In the genomic region with DNA sequence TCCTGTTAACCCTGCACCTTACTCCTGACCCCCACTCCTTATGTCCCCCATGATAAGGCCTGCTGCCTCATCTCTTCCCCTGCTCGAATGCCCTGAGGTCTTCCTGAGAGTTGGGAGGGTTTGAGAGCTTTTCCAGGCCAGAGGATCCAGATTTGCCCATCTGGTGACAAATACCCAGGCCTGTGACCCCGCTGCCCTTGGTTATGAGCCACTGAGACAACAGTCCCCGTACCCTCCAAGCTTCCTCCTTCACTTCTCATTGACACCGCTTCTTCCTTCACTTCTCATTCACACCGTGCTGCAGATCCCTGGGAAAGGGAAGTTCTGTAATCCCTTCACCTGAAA, we compare ENCODE assay signal across 8 cellular contexts. TPM values are rescaled to one million over a fixed set of nuclear protein-coding genes. Genes with fewer than 3 reads are reported as not detected.
DNase-seq lines count a peak whose midpoint lies in the region; ATAC-seq and TF ChIP-seq lines count a peak whose summit lies in the region.
"Had no signal": no experiment of that assay in that cellular context is flagged by ENCODE, and none has a peak within 500 bp of the region (broad histone marks: within the 10 kb centered on the region; RNA-seq: fewer than 3 reads in every experiment).

No MANE protein-coding gene starts in this region.

- H3K36me3 ChIP-seq in HUES6 (ENCODE audit: control insufficient read depth, insufficient read depth, low read length), result no peaks in the 10 kb centered on the region

- H3K36me3 Mint-ChIP-seq in activated naive CD4-positive, alpha-beta T cell treated with anti-CD3 and anti-CD28 coated beads, Interleukin-2, amount 50 U/mL, for 72 hours, result peaks cover 0 to 15% of the 10 kb centered on the region in 2 donors
- peaks cover 33% of the 10 kb centered on the region for H3K36me3 Mint-ChIP-seq in stimulated activated memory B cell treated with anti-CD40 and anti-IgM and Interleukin-4, amounts not matched to agents 10 μg/mL and 1 μg/mL and 100 μg/mL, for 72 hours

- peak overlapping the region; percentile 86 for H3K4me3 ChIP-seq in HUES6 (ENCODE audit: low read depth, low read length)
- peak overlapping the region; percentile 64 for H3K4me3 ChIP-seq in iPS-18c (ENCODE audit: insufficient read depth, low read depth, low read length)

- H3K27me3 ChIP-seq in HUES6 (ENCODE audit: control insufficient read depth, insufficient read depth, low read length), result no peaks in the 10 kb centered on the region

- H3K27me3 Mint-ChIP-seq in stimulated activated memory B cell treated with anti-CD40 and anti-IgM and Interleukin-4, amounts not matched to agents 10 μg/mL and 1 μg/mL and 100 μg/mL, for 72 hours, result no peaks in the 10 kb centered on the region

- in situ Hi-C loops in GM13976 (cut with MboI; ENCODE audit: low sequenced_read_pairs, unreplicated experiment), result no loop called here

- peaks cover 65% of the 10 kb centered on the region for H3K4me1 Mint-ChIP-seq in stimulated activated memory B cell treated with anti-CD40 and anti-IgM and Interleukin-4, amounts not matched to agents 10 μg/mL and 1 μg/mL and 100 μg/mL, for 72 hours

- H3K27ac ChIP-seq in HUES6 (ENCODE audit: low read depth, low read length), result no peak overlapping the region

- peaks cover 0 to 5% of the 10 kb centered on the region in 2 donors for H3K9me3 Mint-ChIP-seq in activated naive CD4-positive, alpha-beta T cell treated with anti-CD3 and anti-CD28 coated beads, Interleukin-2, amount 50 U/mL, for 72 hours
- peaks cover 3% of the 10 kb centered on the region for H3K9me3 Mint-ChIP-seq in stimulated activated memory B cell treated with anti-CD40 and anti-IgM and Interleukin-4, amounts not matched to agents 10 μg/mL and 1 μg/mL and 100 μg/mL, for 72 hours

- H3K9ac ChIP-seq in HUES6 (ENCODE audit: low read length), result peak overlapping the region; percentile 65

- H3K27ac Mint-ChIP-seq in activated naive CD4-positive, alpha-beta T cell treated with anti-CD3 and anti-CD28 coated beads, Interleukin-2, amount 50 U/mL, for 72 hours, result peak overlapping the region; percentile 52 to 83
- peak overlapping the region; percentile 87 for H3K27ac Mint-ChIP-seq in stimulated activated memory B cell treated with anti-CD40 and anti-IgM and Interleukin-4, amounts not matched to agents 10 μg/mL and 1 μg/mL and 100 μg/mL, for 72 hours

- no peak for DNase-seq in activated naive CD4-positive, alpha-beta T cell treated with anti-CD3 and anti-CD28 coated beads, Interleukin-2, amount 50 U/mL, for 72 hours (ENCODE audit: low spot score in 2 of 2)
- no peak for DNase-seq in mesenteric fat pad (ENCODE audit: low spot score)
- no peak for DNase-seq in GM13976 (ENCODE audit: low spot score)
- DNase-seq in NCI-H187 (lab: John Stamatoyannopoulos, UW), result no peak

- ATAC-seq in activated naive CD4-positive, alpha-beta T cell treated with anti-CD3 and anti-CD28 coated beads, Interleukin-2, amount 50 U/mL, for 72 hours, result no peak
- no peak for ATAC-seq in stimulated activated memory B cell treated with anti-CD40 and anti-IgM and Interleukin-4, amounts not matched to agents 10 μg/mL and 1 μg/mL and 100 μg/mL, for 72 hours

- peak overlapping the region; percentile 99 for H3K4me3 Mint-ChIP-seq in stimulated activated memory B cell treated with anti-CD40 and anti-IgM and Interleukin-4, amounts not matched to agents 10 μg/mL and 1 μg/mL and 100 μg/mL, for 72 hours

- TF ChIP-seq CTCF in GM13976 (IDR thresholded peaks at IDR 0.05; ENCODE audit: borderline replicate concordance, control extremely low read depth, extremely low read depth, insufficient read depth, missing control alignments), result no peak

- H3K9me3 ChIP-seq in HUES6 (ENCODE audit: control insufficient read depth, insufficient read depth, low read depth, low read length) (no peaks in the 10 kb centered on the region), iPS-18c (ENCODE audit: control insufficient read depth, insufficient read depth, low read length) (no peaks in the 10 kb centered on the region)

- H3K4me1 ChIP-seq in HUES6 (ENCODE audit: control insufficient read depth, insufficient read depth, low read length), result peaks cover 28% of the 10 kb centered on the region

RNA-seq across cellular contexts. Expression of gene GM2A, which starts 0.6 kb away (rescaled TPM):
- total RNA-seq in activated naive CD4-positive, alpha-beta T cell treated with anti-CD3 and anti-CD28 coated beads, Interleukin-2, amount 50 U/mL, for 72 hours, result 10 to 100 TPM; 36.8 to 85.2 TPM
- total RNA-seq in mesenteric fat pad, result 38.7 TPM

RNA-seq across cellular contexts. Expression of gene CCDC69, which starts 29.7 kb away (rescaled TPM):
- 10 to 100 TPM; 21.0 to 23.8 TPM for total RNA-seq in activated naive CD4-positive, alpha-beta T cell treated with anti-CD3 and anti-CD28 coated beads, Interleukin-2, amount 50 U/mL, for 72 hours
- 184 TPM for total RNA-seq in mesenteric fat pad

RNA-seq across cellular contexts. Expression of gene SLC36A3, which starts 50.0 kb away (rescaled TPM):
- total RNA-seq in activated naive CD4-positive, alpha-beta T cell treated with anti-CD3 and anti-CD28 coated beads, Interleukin-2, amount 50 U/mL, for 72 hours, result not detected
- total RNA-seq in mesenteric fat pad, result not detected
- total RNA-seq: M059J had no signal
